20 cellular contexts compared by ENCODE assay signal in the genomic region with DNA sequence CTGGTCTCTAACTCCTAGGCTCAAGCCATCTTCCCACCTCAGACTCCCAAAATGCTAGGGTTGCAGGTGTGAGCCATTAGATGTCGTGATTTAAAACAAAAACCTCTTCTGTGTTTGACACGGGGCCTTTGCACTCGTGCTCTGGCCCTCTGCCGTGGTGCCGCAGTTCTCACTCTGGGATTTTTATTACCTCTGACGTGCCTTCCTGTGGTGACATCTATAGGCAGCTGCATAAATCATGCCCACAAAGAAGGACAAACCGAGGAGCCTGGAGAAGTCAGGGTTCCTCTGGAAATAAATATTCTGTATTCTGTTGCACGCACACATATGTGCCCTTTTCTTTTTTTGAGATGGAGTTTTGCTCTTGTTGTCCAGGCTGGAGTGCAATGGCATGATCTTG. TPM values are rescaled to one million over a fixed set of nuclear protein-coding genes. Genes with fewer than 3 reads are reported as not detected.
"Had no signal": no experiment of that assay in that cellular context is flagged by ENCODE, and none has a peak within 500 bp of the region (broad histone marks: within the 10 kb centered on the region; RNA-seq: fewer than 3 reads in every experiment).

No MANE protein-coding gene starts in this region.

- H3K27me3 ChIP-seq: right atrium auricular region, tibial nerve had no signal

- H3K36me3 ChIP-seq: right atrium auricular region, tibial nerve had no signal

- H3K27ac ChIP-seq: right atrium auricular region, skin epidermis, tibial nerve, VCaP had no signal

- H3K9me3 ChIP-seq: right atrium auricular region, tibial nerve had no signal

- FAIRE-seq: endothelial cell of umbilical vein had no signal

- H3K4me3 ChIP-seq: right atrium auricular region, skin epidermis, tibial nerve had no signal

- ATAC-seq: activated T-helper 17 cell treated with anti-CD3 and anti-CD28 coated beads, Interleukin-2, amount 50 U/mL, for 72 hours; left ventricle myocardium superior had no signal

- DNase-seq: activated CD4-positive, alpha-beta T cell treated with anti-CD3 and anti-CD28 coated beads, Interleukin-2, amount 50 U/mL, for 48 hours; activated naive CD4-positive, alpha-beta T cell treated with Interleukin-2 at 50 U/mL for 16 hours; aorta; cortex of kidney; effector CD4-positive, alpha-beta T cell; foreskin melanocyte; kidney glomerular epithelial cell; left ventricle myocardium superior; mesenchymal stem cell; nucleus accumbens; stimulated activated CD4-positive, alpha-beta T cell treated with anti-CD3 and anti-CD28 coated beads, Interleukin-4, amount 100 ng/mL, for 24 hours; stimulated activated naive CD4-positive, alpha-beta T cell treated with Interleukin-2 at 50 U/mL for 16 hours; substantia nigra had no signal

- H3K4me1 ChIP-seq: right atrium auricular region had no signal

RNA-seq across cellular contexts. Expression of gene OCM, which starts 25.9 kb away (rescaled TPM):
- total RNA-seq: activated T-helper 17 cell treated with anti-CD3 and anti-CD28 coated beads, Interleukin-2, amount 50 U/mL, for 72 hours; aorta; endothelial cell of umbilical vein; left ventricle myocardium superior; posterior vena cava; right atrium auricular region; tibial nerve had no signal
- polyA plus RNA-seq: endothelial cell of umbilical vein had no signal
